In the genomic region with DNA sequence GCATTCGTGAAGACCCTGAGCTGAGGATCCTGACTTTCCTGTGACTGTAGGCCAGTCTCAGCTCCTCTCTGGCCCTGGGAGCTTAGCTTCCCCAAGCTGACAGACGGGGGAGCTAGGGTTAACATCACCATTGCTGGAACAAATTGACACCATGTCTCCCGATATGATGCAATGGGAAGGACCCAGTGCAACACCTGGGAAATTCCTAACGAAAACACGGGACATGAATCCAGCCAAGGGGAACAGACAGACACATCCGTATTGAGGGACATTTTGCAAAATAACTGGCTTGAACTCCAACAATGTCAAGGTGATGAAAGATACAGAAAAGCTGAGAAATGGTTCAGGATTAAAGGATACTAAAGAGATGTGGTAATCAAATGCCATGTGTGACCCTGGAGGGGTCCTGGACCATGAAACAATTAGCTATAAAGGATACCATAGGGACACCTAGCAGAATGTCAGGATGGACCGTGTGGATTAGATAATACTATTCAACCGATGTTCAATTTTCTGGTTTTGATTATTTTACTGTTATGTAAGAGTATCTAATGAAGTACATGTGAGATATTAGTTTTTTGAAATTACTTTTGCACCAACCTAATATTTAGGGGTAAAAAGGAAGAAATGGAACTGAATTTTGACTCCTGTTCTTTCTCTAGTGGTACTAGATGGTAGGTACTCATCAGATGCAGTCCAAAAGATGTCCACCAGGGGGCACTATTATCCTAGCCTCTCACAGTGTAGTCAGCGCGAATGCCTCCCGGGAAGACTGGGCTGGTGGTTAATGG, we compare ENCODE assay signal across 2 cellular contexts.
TF ChIP-seq lines count a peak whose summit lies in the region.

No MANE protein-coding gene starts in this region.

TF ChIP-seq in IMR-90, 13 proteins besides CTCF, POLR2A, EP300 and RAD21:
- TF ChIP-seq CEBPB (IDR thresholded peaks at IDR 0.05; ENCODE audit: low read depth, low read length) (peak; percentile 68), SMC3 (IDR thresholded peaks at IDR 0.05; ENCODE audit: low read depth, low read length) (peak; percentile 93), MAFK (IDR thresholded peaks at IDR 0.05; ENCODE audit: low read depth, low read length) (0 out of 2 replicates have a peak, but pooled peaks have one; percentile 9), RCOR1 (IDR thresholded peaks at IDR 0.05; ENCODE audit: insufficient replicate concordance, low read length) (no peak)

TF ChIP-seq in neural cell, 6 proteins besides CTCF, POLR2A, EP300 and RAD21:
- TF ChIP-seq SMC3 (conservative IDR thresholded peaks at IDR 0.05; ENCODE audit: poor library complexity), result peak; percentile 83
- no peak for TF ChIP-seq EZH2 (IDR thresholded peaks at IDR 0.05; ENCODE audit: borderline replicate concordance, insufficient read depth, low read length, poor library complexity, severe bottlenecking)
- TF ChIP-seq POLR2AphosphoS5 (IDR thresholded peaks at IDR 0.05), result no peak
- TF ChIP-seq, protein P1, sequence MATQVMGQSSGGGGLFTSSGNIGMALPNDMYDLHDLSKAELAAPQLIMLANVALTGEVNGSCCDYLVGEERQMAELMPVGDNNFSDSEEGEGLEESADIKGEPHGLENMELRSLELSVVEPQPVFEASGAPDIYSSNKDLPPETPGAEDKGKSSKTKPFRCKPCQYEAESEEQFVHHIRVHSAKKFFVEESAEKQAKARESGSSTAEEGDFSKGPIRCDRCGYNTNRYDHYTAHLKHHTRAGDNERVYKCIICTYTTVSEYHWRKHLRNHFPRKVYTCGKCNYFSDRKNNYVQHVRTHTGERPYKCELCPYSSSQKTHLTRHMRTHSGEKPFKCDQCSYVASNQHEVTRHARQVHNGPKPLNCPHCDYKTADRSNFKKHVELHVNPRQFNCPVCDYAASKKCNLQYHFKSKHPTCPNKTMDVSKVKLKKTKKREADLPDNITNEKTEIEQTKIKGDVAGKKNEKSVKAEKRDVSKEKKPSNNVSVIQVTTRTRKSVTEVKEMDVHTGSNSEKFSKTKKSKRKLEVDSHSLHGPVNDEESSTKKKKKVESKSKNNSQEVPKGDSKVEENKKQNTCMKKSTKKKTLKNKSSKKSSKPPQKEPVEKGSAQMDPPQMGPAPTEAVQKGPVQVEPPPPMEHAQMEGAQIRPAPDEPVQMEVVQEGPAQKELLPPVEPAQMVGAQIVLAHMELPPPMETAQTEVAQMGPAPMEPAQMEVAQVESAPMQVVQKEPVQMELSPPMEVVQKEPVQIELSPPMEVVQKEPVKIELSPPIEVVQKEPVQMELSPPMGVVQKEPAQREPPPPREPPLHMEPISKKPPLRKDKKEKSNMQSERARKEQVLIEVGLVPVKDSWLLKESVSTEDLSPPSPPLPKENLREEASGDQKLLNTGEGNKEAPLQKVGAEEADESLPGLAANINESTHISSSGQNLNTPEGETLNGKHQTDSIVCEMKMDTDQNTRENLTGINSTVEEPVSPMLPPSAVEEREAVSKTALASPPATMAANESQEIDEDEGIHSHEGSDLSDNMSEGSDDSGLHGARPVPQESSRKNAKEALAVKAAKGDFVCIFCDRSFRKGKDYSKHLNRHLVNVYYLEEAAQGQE (IDR thresholded peaks at IDR 0.05; ENCODE audit: borderline replicate concordance), result no peak
- no peak for TF ChIP-seq TAF1 (IDR thresholded peaks at IDR 0.05; ENCODE audit: low read depth)
- no peak for TF ChIP-seq MXI1 (conservative IDR thresholded peaks at IDR 0.05; ENCODE audit: poor library complexity, severe bottlenecking)
